ENCODE assay signal across 25 cellular contexts in genomic region chr6:108804976-108805375, GRCh38.
"Had no signal": no experiment of that assay in that cellular context is flagged by ENCODE, and none has a peak within 500 bp of the region (broad histone marks: within the 10 kb centered on the region; RNA-seq: fewer than 3 reads in every experiment).

No MANE protein-coding gene starts in this region.

- H3K27me3 ChIP-seq: cardiac muscle cell, colonic mucosa had no signal

- H3K9me3 Mint-ChIP-seq: activated CD4-positive, alpha-beta memory T cell treated with anti-CD3 and anti-CD28 coated beads, Interleukin-2, amount 10 ng/mL, durations not matched to agents 7 days and 5 days; activated naive CD4-positive, alpha-beta T cell treated with anti-CD3 and anti-CD28 coated beads for 36 hours; activated T-helper 17 cell treated with anti-CD3 and anti-CD28 coated beads, Interleukin-2, amount 50 U/mL, for 72 hours; brain had no signal

- H3K4me3 ChIP-seq: cardiac muscle cell, colonic mucosa had no signal

- ATAC-seq: activated T-helper 17 cell treated with anti-CD3 and anti-CD28 coated beads, Interleukin-2, amount 50 U/mL, for 72 hours; PC-3 had no signal

- DNase-seq: activated CD4-positive, alpha-beta memory T cell treated with anti-CD3 and anti-CD28 coated beads, Interleukin-2, amount 10 ng/mL, durations not matched to agents 7 days and 5 days; activated CD4-positive, alpha-beta T cell treated with anti-CD3 and anti-CD28 coated beads, Interleukin-2, amount 50 U/mL, for 1 hour; activated CD4-positive, CD25-positive, alpha-beta regulatory T cell; activated gamma-delta T cell; activated naive CD4-positive, alpha-beta T cell treated with anti-CD3 and anti-CD28 coated beads for 36 hours; activated T-cell treated with anti-CD3 and anti-CD28 coated beads for 4 hours; activated T-cell treated with anti-CD3 and anti-CD28 coated beads, Interleukin-2, amount 50 U/mL, for 48 hours; amygdala; colonic mucosa; NCI-H1092; NCI-H1417; NCI-H1694; NCI-H2029; NCI-H2107; NCI-H526; NCI-H774; PC-3; SIG-M5; T-helper 2 cell; T1000 had no signal

- H3K4me1 Mint-ChIP-seq: activated T-helper 17 cell treated with anti-CD3 and anti-CD28 coated beads, Interleukin-2, amount 50 U/mL, for 72 hours had no signal

- H3K36me3 Mint-ChIP-seq: activated naive CD8-positive, alpha-beta T cell; brain had no signal

- H3K27me3 Mint-ChIP-seq: activated naive CD8-positive, alpha-beta T cell; activated T-helper 17 cell treated with anti-CD3 and anti-CD28 coated beads, Interleukin-2, amount 50 U/mL, for 72 hours; brain had no signal

- H3K4me3 Mint-ChIP-seq: activated CD4-positive, alpha-beta memory T cell treated with anti-CD3 and anti-CD28 coated beads, Interleukin-2, amount 10 ng/mL, durations not matched to agents 7 days and 5 days; activated naive CD4-positive, alpha-beta T cell treated with anti-CD3 and anti-CD28 coated beads for 36 hours; activated naive CD8-positive, alpha-beta T cell; activated T-helper 17 cell treated with anti-CD3 and anti-CD28 coated beads, Interleukin-2, amount 50 U/mL, for 72 hours; brain had no signal

- H3K36me3 ChIP-seq: cardiac muscle cell, colonic mucosa had no signal

- H3K27ac Mint-ChIP-seq: activated CD4-positive, alpha-beta memory T cell treated with anti-CD3 and anti-CD28 coated beads, Interleukin-2, amount 10 ng/mL, durations not matched to agents 7 days and 5 days; activated naive CD4-positive, alpha-beta T cell treated with anti-CD3 and anti-CD28 coated beads for 36 hours; activated naive CD8-positive, alpha-beta T cell; activated T-helper 17 cell treated with anti-CD3 and anti-CD28 coated beads, Interleukin-2, amount 50 U/mL, for 72 hours; brain had no signal

- H3K27ac ChIP-seq: cardiac muscle cell, colonic mucosa, KMS-11 had no signal

- H3K9me3 ChIP-seq: colonic mucosa had no signal
